Comparison of ENCODE assay signal across 8 cellular contexts in genomic region chr1:92029241-92029922, GRCh38. TPM values are rescaled to one million over a fixed set of nuclear protein-coding genes. Genes with fewer than 3 reads are reported as not detected.
A peak's percentile ranks its signal among the peaks of the same experiment; 100 is the strongest.
DNase-seq lines count a peak whose midpoint lies in the region; TF ChIP-seq lines count a peak whose summit lies in the region.

No MANE protein-coding gene starts in this region.

- H3K9me3 ChIP-seq in NT2/D1 (ENCODE audit: insufficient read depth, low read length) (peaks cover 9% of the 10 kb centered on the region), endodermal cell (ENCODE audit: control insufficient read depth, low read length) (no peaks in the 10 kb centered on the region)

- H3K27me3 ChIP-seq in NT2/D1 (ENCODE audit: insufficient read depth, insufficient read length) (peaks cover 12% of the 10 kb centered on the region), endodermal cell (ENCODE audit: control insufficient read depth, insufficient read depth, low read length, poor library complexity, severe bottlenecking) (peaks cover 32% of the 10 kb centered on the region)

- H3K9ac ChIP-seq in NT2/D1 (ENCODE audit: insufficient read length, low read depth) (peak overlapping the region; percentile 85), endodermal cell (ENCODE audit: extremely low read depth, low read length, poor library complexity, severe bottlenecking) (no peak overlapping the region)

- H3K9me3 Mint-ChIP-seq in endodermal cell: peaks cover 20% of the 10 kb centered on the region
- no peaks in the 10 kb centered on the region for H3K9me3 Mint-ChIP-seq in osteocyte (ENCODE audit: unreplicated experiment)

- H3K4me3 ChIP-seq in NT2/D1 (ENCODE audit: insufficient read length, low read depth) (peak overlapping the region; percentile 79), endodermal cell (ENCODE audit: low read length) (peak overlapping the region; percentile 76)

- peaks cover 10% of the 10 kb centered on the region for H3K4me1 Mint-ChIP-seq in endodermal cell
- peaks cover 3% of the 10 kb centered on the region for H3K4me1 Mint-ChIP-seq in osteocyte (ENCODE audit: unreplicated experiment)

- H3K27ac ChIP-seq in endodermal cell (ENCODE audit: low read depth, low read length): no peak overlapping the region

- H3K27me3 Mint-ChIP-seq in endodermal cell (ENCODE audit: insufficient read depth) (peaks cover 27% of the 10 kb centered on the region), osteocyte (ENCODE audit: unreplicated experiment) (no peaks in the 10 kb centered on the region)

- WGBS in endodermal cell (ENCODE audit: insufficient coverage in 1 of 2, insufficient read length in 1 of 2), 2 experiments: 42 to 56% methylated on average over 21 to 31 of the region's 31 CpGs

- H3K36me3 Mint-ChIP-seq in endodermal cell (ENCODE audit: low read depth) (peaks cover 1% of the 10 kb centered on the region), osteocyte (ENCODE audit: unreplicated experiment) (no peaks in the 10 kb centered on the region)

- peak; percentile 43 for DNase-seq in DMS114 treated with DMSO at 0.1 percent for 48 hours (lab: John Stamatoyannopoulos, UW; ENCODE audit: unreplicated experiment)
- no peak for DNase-seq in NT2/D1 (ENCODE audit: low read depth, low spot score)
- peak; percentile 62 for DNase-seq in endodermal cell
- no peak for DNase-seq in osteocyte (ENCODE audit: extremely low spot score, unreplicated experiment)
- no peak for DNase-seq in NCI-H2171 treated with DMSO at 0.1 percent for 48 hours (lab: John Stamatoyannopoulos, UW)
- no peak for DNase-seq in stimulated activated CD4-positive, alpha-beta T cell treated with anti-CD3 and anti-CD28 coated beads, Interleukin-15, amount 100 ng/mL, for 24 hours
- DNase-seq in NCI-H128 (lab: John Stamatoyannopoulos, UW; ENCODE audit: unreplicated experiment): no peak
- DNase-seq in NCI-H1105 (lab: John Stamatoyannopoulos, UW): no peak

- no peaks in the 10 kb centered on the region for H3K4me1 ChIP-seq in NT2/D1 (ENCODE audit: insufficient read depth, insufficient read length)
- no peaks in the 10 kb centered on the region for H3K4me1 ChIP-seq in endodermal cell (ENCODE audit: control insufficient read depth, insufficient read depth, low read length)

- TF ChIP-seq CTCF in endodermal cell (conservative IDR thresholded peaks at IDR 0.05) (no peak), osteocyte (IDR thresholded peaks at IDR 0.05) (no peak)

- no peak overlapping the region for H3K27ac Mint-ChIP-seq in endodermal cell
- H3K27ac Mint-ChIP-seq in osteocyte (ENCODE audit: unreplicated experiment): no peak overlapping the region

- H3K4me3 Mint-ChIP-seq in endodermal cell: peak overlapping the region; percentile 48
- peak overlapping the region; percentile 68 for H3K4me3 Mint-ChIP-seq in osteocyte (ENCODE audit: unreplicated experiment)

- no peaks in the 10 kb centered on the region for H3K36me3 ChIP-seq in NT2/D1 (ENCODE audit: insufficient read depth, insufficient read length, low read length)
- H3K36me3 ChIP-seq in endodermal cell (ENCODE audit: control insufficient read depth, insufficient read depth, low read length): no peaks in the 10 kb centered on the region

RNA-seq across cellular contexts. Expression of gene EPHX4, which starts 0.4 kb away (rescaled TPM):
- under 1 TPM; 0.40 to 0.73 TPM for total RNA-seq in endodermal cell
- 0.93 TPM for polyA plus RNA-seq in endodermal cell (2013, experiment 1 of 2)
- polyA plus RNA-seq in endodermal cell (2013, experiment 2 of 2): 0.99 TPM
- total RNA-seq in osteocyte: 0.26 TPM in 1 of 2 replicates, not detected in the other

RNA-seq across cellular contexts. Expression of gene SETSIP, which starts 45.8 kb away (rescaled TPM):
- total RNA-seq in endodermal cell (under 1 TPM in 1 of 2 donors, not detected in 1; 0.37 TPM), osteocyte (not detected in 2 replicates)
- polyA plus RNA-seq in endodermal cell (2013, experiment 1 of 2): 0.36 TPM
- not detected for polyA plus RNA-seq in endodermal cell (2013, experiment 2 of 2)

RNA-seq across cellular contexts. Expression of gene BTBD8, which starts 50.8 kb away (rescaled TPM):
- total RNA-seq in endodermal cell (1 to 10 TPM; 6.8 to 8.1 TPM), osteocyte (1.9 and 2.0 TPM in 2 replicates)
- polyA plus RNA-seq in endodermal cell (2013, experiment 1 of 2): 3.9 TPM
- polyA plus RNA-seq in endodermal cell (2013, experiment 2 of 2): 3.3 TPM

Comparison
In these comparisons a context has a peak if more than half of its experiments do, and no peak if none do; other contexts are left out.
1. DNase-seq: peak in DMS114 treated with DMSO at 0.1 percent for 48 hours (single experiment) and endodermal cell (single experiment); none in NT2/D1 (single experiment), osteocyte (single experiment), NCI-H2171 treated with DMSO at 0.1 percent for 48 hours (single experiment), stimulated activated CD4-positive, alpha-beta T cell treated with anti-CD3 and anti-CD28 coated beads, Interleukin-15, amount 100 ng/mL, for 24 hours (single experiment), NCI-H128 (single experiment) and NCI-H1105 (single experiment).